In the genomic region with DNA sequence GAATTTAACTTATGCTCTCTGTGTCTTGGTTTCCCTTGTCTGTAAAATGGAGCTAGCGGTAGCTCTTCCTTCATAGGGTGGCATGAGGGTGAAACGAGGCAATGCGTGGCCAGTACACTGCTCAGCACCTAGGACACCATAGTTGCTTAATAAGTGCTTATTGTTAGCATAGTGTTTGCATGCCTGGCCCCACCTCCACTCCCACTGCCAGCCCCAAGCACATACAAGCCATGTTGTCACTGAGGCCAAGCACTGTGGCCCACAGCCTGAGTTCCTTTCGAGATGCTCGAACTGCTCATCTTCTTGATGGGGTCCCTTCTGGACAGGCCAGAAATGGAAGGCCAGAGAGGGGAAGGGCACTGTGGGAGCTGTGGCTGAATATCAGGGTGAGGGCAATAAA, we compare ENCODE assay signal across 8 cellular contexts. TPM values are rescaled to one million over a fixed set of nuclear protein-coding genes. Genes with fewer than 3 reads are reported as not detected.
DNase-seq lines count a peak whose midpoint lies in the region; ATAC-seq and TF ChIP-seq lines count a peak whose summit lies in the region.

No MANE protein-coding gene starts in this region.

- H3K4me3 ChIP-seq in AG04449 (ENCODE audit: low read depth, low read length), result peak overlapping the region; percentile 82
- H3K4me3 ChIP-seq in astrocyte of the cerebellum (ENCODE audit: low read depth, low read length), result peak overlapping the region; percentile 90
- H3K4me3 ChIP-seq in mesodermal cell (ENCODE audit: extremely low read depth, insufficient read depth, low read length, poor library complexity, severe bottlenecking), result peak overlapping the region; percentile 84

- ATAC-seq in HG03280 (IDR thresholded peaks at IDR 0.05; ENCODE audit: unreplicated experiment) (no peak), GM19395 (IDR thresholded peaks at IDR 0.05; ENCODE audit: unreplicated experiment) (no peak), GM18909 (IDR thresholded peaks at IDR 0.05; ENCODE audit: poor library complexity, unreplicated experiment) (no peak)

- peaks cover 3% of the 10 kb centered on the region for H3K4me1 ChIP-seq in mesodermal cell (ENCODE audit: control insufficient read depth, insufficient read depth, low read length, poor library complexity, severe bottlenecking)

- POLR2A ChIA-PET in AG04449 (lab: Yijun Ruan, JAX), result interaction anchor here (0.5 kb wide), 1 partner anchor 1030 kb away, joined by 3 read pairs; no protein-coding TSS in a partner anchor

- H3K9me3 Mint-ChIP-seq in HFFc6, result no peaks in the 10 kb centered on the region

- CTCF ChIA-PET in AG04449 (lab: Yijun Ruan, JAX), result interaction anchor here (0.9 to 2.4 kb wide), 2 partner anchors 101 to 102 kb away, joined by 3 to 9 read pairs; no protein-coding TSS in a partner anchor

- peak overlapping the region; percentile 88 for H3K4me3 Mint-ChIP-seq in HFFc6

- H3K36me3 ChIP-seq in mesodermal cell (ENCODE audit: control insufficient read depth, insufficient read depth, low read length), result peaks cover 40% of the 10 kb centered on the region

- no peak overlapping the region for H3K27ac ChIP-seq in mesodermal cell (ENCODE audit: low read depth, low read length, severe bottlenecking)

- H3K36me3 Mint-ChIP-seq in HFFc6 (ENCODE audit: low read depth), result peaks cover 23% of the 10 kb centered on the region

- no peaks in the 10 kb centered on the region for H3K9me3 ChIP-seq in mesodermal cell (ENCODE audit: control insufficient read depth, low read length)

- DNase-seq in AG04449 (ENCODE audit: low read depth, low spot score) (no peak), HFFc6 (no peak), astrocyte of the cerebellum (ENCODE audit: low read depth) (no peak), posterior vena cava (ENCODE audit: low spot score) (no peak)

- in situ Hi-C loops in astrocyte of the cerebellum (cut with HindIII; ENCODE audit: low sequenced_read_pairs), result no loop called here

- intact Hi-C loops in posterior vena cava (cut with DNase I), result no loop called here

- H3K27me3 Mint-ChIP-seq in HFFc6 (ENCODE audit: insufficient read depth), result peaks cover 13% of the 10 kb centered on the region

- 94 to 100% methylated on average over 1 to 2 of the region's 5 CpGs for WGBS in mesodermal cell (ENCODE audit: insufficient coverage in 2 of 2), 2 experiments

- no peak for TF ChIP-seq CTCF in AG04449 (IDR thresholded peaks at IDR 0.05; ENCODE audit: insufficient read depth, low read length, missing control alignments)
- no peak for TF ChIP-seq CTCF in HFFc6 (IDR thresholded peaks at IDR 0.05)
- no peak for TF ChIP-seq CTCF in astrocyte of the cerebellum (IDR thresholded peaks at IDR 0.05; ENCODE audit: low read depth, low read length, missing control alignments)

- H3K4me1 Mint-ChIP-seq in HFFc6 (ENCODE audit: low read depth), result peaks cover 31% of the 10 kb centered on the region

- H3K27ac Mint-ChIP-seq in HFFc6, result peak overlapping the region; percentile 51

RNA-seq across cellular contexts. Expression of gene FICD, which starts 0.8 kb away (rescaled TPM):
- 10 to 100 TPM in 2 of 6 experiments, 1 to 10 TPM in 4; 8.5 to 12.1 (median 9.9) TPM for total RNA-seq in HFFc6 (2021; fragmentation: NEBNext Ultra II Directional; extraction: Animal tissue kit (Norgen Biotek cat#: 25700))
- 4.1 TPM for polyA plus RNA-seq in mesodermal cell (2013, experiment 1 of 2)
- 3.5 TPM for polyA plus RNA-seq in mesodermal cell (2013, experiment 2 of 2)
- total RNA-seq in posterior vena cava, result 10 to 100 TPM in 1 of 2 donors, 1 to 10 TPM in 1; 10.0 to 11.3 TPM

RNA-seq across cellular contexts. Expression of gene SART3, which starts 45.1 kb away (rescaled TPM):
- 10 to 100 TPM; 33.8 to 36.3 (median 34.8) TPM for total RNA-seq in HFFc6 (2021; fragmentation: NEBNext Ultra II Directional; extraction: Animal tissue kit (Norgen Biotek cat#: 25700))
- 44.2 TPM for polyA plus RNA-seq in mesodermal cell (2013, experiment 1 of 2)
- polyA plus RNA-seq in mesodermal cell (2013, experiment 2 of 2), result 38.5 TPM
- 10 to 100 TPM; 27.4 to 28.9 TPM for total RNA-seq in posterior vena cava

RNA-seq across cellular contexts. Expression of gene ISCU, which starts 46.5 kb away (rescaled TPM):
- 100 to 1,000 TPM; 100 to 128 (median 107) TPM for total RNA-seq in HFFc6 (2021; fragmentation: NEBNext Ultra II Directional; extraction: Animal tissue kit (Norgen Biotek cat#: 25700))
- polyA plus RNA-seq in mesodermal cell (2013, experiment 1 of 2), result 145 TPM
- 137 TPM for polyA plus RNA-seq in mesodermal cell (2013, experiment 2 of 2)
- 100 to 1,000 TPM; 113 to 119 TPM for total RNA-seq in posterior vena cava
